Comparison of ENCODE assay signal across 8 cellular contexts in genomic region chr12:117063162-117063911, GRCh38. TPM values are rescaled to one million over a fixed set of nuclear protein-coding genes. Genes with fewer than 3 reads are reported as not detected.
DNase-seq lines count a peak whose midpoint lies in the region; ATAC-seq and TF ChIP-seq lines count a peak whose summit lies in the region.

No MANE protein-coding gene starts in this region.

- peak; percentile 58 for ATAC-seq in GM19372 (IDR thresholded peaks at IDR 0.05; ENCODE audit: low read depth, unreplicated experiment)

- DNase-seq in HL-60 (ENCODE audit: low read depth in 1 of 2, low spot score in 1 of 2) (peak; percentile 97 to 99), progenitor cell of endocrine pancreas (ENCODE audit: low spot score, unreplicated experiment) (no peak), inferior parietal cortex (ENCODE audit: extremely low spot score) (no peak), NCI-H774 (lab: John Stamatoyannopoulos, UW) (no peak), NCI-H128 (lab: John Stamatoyannopoulos, UW; ENCODE audit: unreplicated experiment) (no peak), NCI-H2081 treated with DMSO at 0.1 percent for 48 hours (lab: John Stamatoyannopoulos, UW) (no peak)

- H3K4me1 Mint-ChIP-seq in activated naive CD8-positive, alpha-beta T cell (ENCODE audit: low read depth) = peaks cover 40% of the 10 kb centered on the region
- peaks cover 22% of the 10 kb centered on the region for H3K4me1 Mint-ChIP-seq in progenitor cell of endocrine pancreas (ENCODE audit: low read depth)

- peak overlapping the region; percentile 91 for H3K27ac Mint-ChIP-seq in activated naive CD8-positive, alpha-beta T cell
- H3K27ac Mint-ChIP-seq in progenitor cell of endocrine pancreas = peak overlapping the region; percentile 62

- H3K27me3 Mint-ChIP-seq in activated naive CD8-positive, alpha-beta T cell = no peaks in the 10 kb centered on the region
- peaks cover 18% of the 10 kb centered on the region for H3K27me3 Mint-ChIP-seq in progenitor cell of endocrine pancreas

- no peaks in the 10 kb centered on the region for H3K36me3 Mint-ChIP-seq in activated naive CD8-positive, alpha-beta T cell
- no peaks in the 10 kb centered on the region for H3K36me3 Mint-ChIP-seq in progenitor cell of endocrine pancreas (ENCODE audit: insufficient read depth)

- H3K4me3 ChIP-seq in HL-60 (replicated peaks; ENCODE audit: insufficient read depth, low read length) = no peak overlapping the region

- no peak for TF ChIP-seq CTCF in HL-60 (IDR thresholded peaks at IDR 0.05; ENCODE audit: insufficient read depth, low read length)
- no peak for TF ChIP-seq CTCF in progenitor cell of endocrine pancreas (IDR thresholded peaks at IDR 0.05; ENCODE audit: unreplicated experiment)

- peak overlapping the region; percentile 91 for H3K27ac ChIP-seq in HL-60 (replicated peaks)

- peak overlapping the region; percentile 65 for H3K4me3 Mint-ChIP-seq in activated naive CD8-positive, alpha-beta T cell
- H3K4me3 Mint-ChIP-seq in progenitor cell of endocrine pancreas (ENCODE audit: low read depth) = no peak overlapping the region

- H3K9me3 Mint-ChIP-seq in activated naive CD8-positive, alpha-beta T cell (ENCODE audit: low read depth) = no peaks in the 10 kb centered on the region
- no peaks in the 10 kb centered on the region for H3K9me3 Mint-ChIP-seq in progenitor cell of endocrine pancreas (ENCODE audit: low read depth)

- H3K27me3 ChIP-seq in HL-60 (ENCODE audit: insufficient read depth, poor library complexity, severe bottlenecking) = no peaks in the 10 kb centered on the region

RNA-seq across cellular contexts. Expression of gene TESC, which starts 35.9 kb away (rescaled TPM):
- total RNA-seq in progenitor cell of endocrine pancreas = 1.6 and 3.7 TPM in 2 replicates

Comparison
In these comparisons a context has a peak if more than half of its experiments do, and no peak if none do; other contexts are left out.
1. DNase-seq: peak in HL-60 (2 of 2); none in progenitor cell of endocrine pancreas (single experiment), inferior parietal cortex (single experiment), NCI-H774 (single experiment), NCI-H128 (single experiment) and NCI-H2081 treated with DMSO at 0.1 percent for 48 hours (single experiment).